In genomic region chr3:184339016-184339415, GRCh38 we compare ENCODE assay signal across 1 cellular context.
TF ChIP-seq lines count a peak whose summit lies in the region.

No MANE protein-coding gene starts in this region.

TF ChIP-seq in IMR-90, 13 proteins besides CTCF, POLR2A, EP300 and RAD21 (continued from another document):
- TF ChIP-seq USF2 (IDR thresholded peaks at IDR 0.05; ENCODE audit: low read depth, low read length), result no peak
- TF ChIP-seq NFE2L2 (IDR thresholded peaks at IDR 0.05; ENCODE audit: low read depth, low read length), result no peak
- no peak for TF ChIP-seq MXI1 (IDR thresholded peaks at IDR 0.05; ENCODE audit: borderline replicate concordance, low read depth, low read length)
- no peak for TF ChIP-seq FOS (IDR thresholded peaks at IDR 0.05; ENCODE audit: low read depth, low read length)
- TF ChIP-seq MAFK (IDR thresholded peaks at IDR 0.05; ENCODE audit: low read depth, low read length), result no peak
- no peak for TF ChIP-seq MAZ (IDR thresholded peaks at IDR 0.05; ENCODE audit: borderline replicate concordance, low read depth, low read length)
- no peak for TF ChIP-seq CHD1 (IDR thresholded peaks at IDR 0.05; ENCODE audit: low read depth, low read length)
- TF ChIP-seq RCOR1 (IDR thresholded peaks at IDR 0.05; ENCODE audit: insufficient replicate concordance, low read length), result no peak
- TF ChIP-seq CEBPB (IDR thresholded peaks at IDR 0.05; ENCODE audit: low read depth, low read length), result no peak
- TF ChIP-seq ELK1 (IDR thresholded peaks at IDR 0.05; ENCODE audit: borderline replicate concordance, low read depth, low read length), result no peak
